ENCODE assay signal across 22 cellular contexts in genomic region chr16:1306344-1306743, GRCh38. TPM values are rescaled to one million over a fixed set of nuclear protein-coding genes. Genes with fewer than 3 reads are reported as not detected.
DNase-seq lines count a peak whose midpoint lies in the region; ATAC-seq and TF ChIP-seq lines count a peak whose summit lies in the region.
"Had no signal": no experiment of that assay in that cellular context is flagged by ENCODE, and none has a peak within 500 bp of the region (broad histone marks: within the 10 kb centered on the region; RNA-seq: fewer than 3 reads in every experiment).

No MANE protein-coding gene starts in this region.

- TF ChIP-seq POLR2A in lower leg skin (IDR thresholded peaks at IDR 0.05) (no peak), uterus (IDR thresholded peaks at IDR 0.05) (no peak)

- no peaks in the 10 kb centered on the region for H3K27me3 Mint-ChIP-seq in Calu3 (ENCODE audit: unreplicated experiment)
- no peaks in the 10 kb centered on the region for H3K27me3 Mint-ChIP-seq in activated CD8-positive, alpha-beta T cell treated with anti-CD3 and anti-CD28 coated beads, Interleukin-2, amount 10 ng/mL, durations not matched to agents 7 days and 5 days (ENCODE audit: low read depth)
- peaks cover 18% of the 10 kb centered on the region for H3K27me3 Mint-ChIP-seq in nephron (ENCODE audit: low read depth)

- H3K36me3 Mint-ChIP-seq in Calu3 (ENCODE audit: insufficient read depth, unreplicated experiment) (peaks cover 63% of the 10 kb centered on the region), nephron (ENCODE audit: low read depth) (no peaks in the 10 kb centered on the region)
- H3K36me3 Mint-ChIP-seq in activated CD8-positive, alpha-beta T cell treated with anti-CD3 and anti-CD28 coated beads, Interleukin-2, amount 10 ng/mL, durations not matched to agents 7 days and 5 days (ENCODE audit: low read depth): peaks cover 14% of the 10 kb centered on the region

- H3K4me2 ChIP-seq in BLaER1 treated with 17β-estradiol and CSF1 and Interleukin-3, amounts not matched to agents 10 nM and 100 nM: peak overlapping the region in 10 of 11 experiments; percentile 70 to 96 (median 85); a peak in 21 of 22 replicates
- H3K4me2 ChIP-seq: PC-9 had no signal

- POLR2A ChIA-PET in activated CD8-positive, alpha-beta T cell treated with anti-CD3 and anti-CD28 coated beads, Interleukin-2, amount 10 ng/mL, durations not matched to agents 7 days and 5 days (lab: Charles Lee): interaction anchor here (0.6 kb wide), 1 partner anchor 114 kb away, joined by 4 read pairs; the partner anchor contains the start of gene UQCC4

- WGBS in lower leg skin, 2 donors: 63 to 65% methylated on average over 4 of the region's 4 CpGs

- intact Hi-C loops in Calu3 (cut with micrococcal nuclease; ENCODE audit: unreplicated experiment): no loop called here
- intact Hi-C loops in lower leg skin (cut with DNase I; ENCODE audit: low total_unique reads): no loop called here
- intact Hi-C loops in uterus (cut with DNase I; ENCODE audit: low total_unique reads): no loop called here

- no peak overlapping the region for H3K4me3 Mint-ChIP-seq in Calu3 (ENCODE audit: low read depth, unreplicated experiment)
- peak overlapping the region; percentile 25 for H3K4me3 Mint-ChIP-seq in activated CD8-positive, alpha-beta T cell treated with anti-CD3 and anti-CD28 coated beads, Interleukin-2, amount 10 ng/mL, durations not matched to agents 7 days and 5 days
- peak overlapping the region; percentile 56 to 77 (median 73) for H3K4me3 Mint-ChIP-seq in nephron

- DNase-seq in Calu3 (no peak), lower leg skin (ENCODE audit: low spot score in 2 of 2) (no peak), uterus (no peak)
- no peak for DNase-seq in activated CD8-positive, alpha-beta T cell treated with anti-CD3 and anti-CD28 coated beads, Interleukin-2, amount 10 ng/mL, durations not matched to agents 7 days and 5 days
- DNase-seq: activated CD4-positive, alpha-beta T cell treated with anti-CD3 and anti-CD28 coated beads for 1 hour; caudate nucleus; effector CD4-positive, alpha-beta T cell; left lung; NCI-H1417 treated with DMSO at 0.1 percent for 48 hours; NCI-H82; ovary; PC-9; right lobe of liver; SJCRH30; stomach; T1000 had no signal

- peaks cover 34% of the 10 kb centered on the region for H3K4me1 Mint-ChIP-seq in Calu3 (ENCODE audit: low read depth, unreplicated experiment)
- peaks cover 51% of the 10 kb centered on the region for H3K4me1 Mint-ChIP-seq in activated CD8-positive, alpha-beta T cell treated with anti-CD3 and anti-CD28 coated beads, Interleukin-2, amount 10 ng/mL, durations not matched to agents 7 days and 5 days (ENCODE audit: low read depth)
- H3K4me1 Mint-ChIP-seq in nephron: peaks cover 14% of the 10 kb centered on the region

- TF ChIP-seq CTCF in Calu3 (IDR thresholded peaks at IDR 0.05; ENCODE audit: unreplicated experiment) (no peak), nephron (IDR thresholded peaks at IDR 0.05; ENCODE audit: unreplicated experiment in 3 of 3) (no peak), lower leg skin (IDR thresholded peaks at IDR 0.05) (no peak), uterus (IDR thresholded peaks at IDR 0.05) (no peak)

- peaks cover 0 to 11% (median 6%) of the 10 kb centered on the region in 11 experiments; a peak in 15 of 22 replicates for H3K36me3 ChIP-seq in BLaER1 treated with 17β-estradiol and CSF1 and Interleukin-3, amounts not matched to agents 10 nM and 100 nM
- H3K36me3 ChIP-seq in uterus: no peaks in the 10 kb centered on the region
- H3K36me3 ChIP-seq: esophagus muscularis mucosa, left lung, ovary, right lobe of liver, SJCRH30, stomach had no signal

- BruUV-seq in Calu3 (replicated peaks; lab: Mats Ljungman, UMichigan): no TSS peak

- no peaks in the 10 kb centered on the region for H3K9me3 Mint-ChIP-seq in Calu3 (ENCODE audit: low read depth, unreplicated experiment)
- H3K9me3 Mint-ChIP-seq in activated CD8-positive, alpha-beta T cell treated with anti-CD3 and anti-CD28 coated beads, Interleukin-2, amount 10 ng/mL, durations not matched to agents 7 days and 5 days (ENCODE audit: insufficient read depth): no peaks in the 10 kb centered on the region
- no peaks in the 10 kb centered on the region for H3K9me3 Mint-ChIP-seq in nephron

- peak overlapping the region in 9 of 11 experiments; percentile 79 to 89 (median 84); a peak in 18 of 22 replicates for H3K27ac ChIP-seq in BLaER1 treated with 17β-estradiol and CSF1 and Interleukin-3, amounts not matched to agents 10 nM and 100 nM
- no peak overlapping the region for H3K27ac ChIP-seq in uterus
- H3K27ac ChIP-seq: esophagus muscularis mucosa, left lung, ovary, right lobe of liver, SJCRH30, stomach had no signal

- no peak overlapping the region for H3K4me3 ChIP-seq in BLaER1 treated with 17β-estradiol and CSF1 and Interleukin-3, amounts not matched to agents 10 nM and 100 nM
- H3K4me3 ChIP-seq in lower leg skin (ENCODE audit: low read depth, poor library complexity, severe bottlenecking) (no peak overlapping the region), uterus (no peak overlapping the region)
- H3K4me3 ChIP-seq: esophagus muscularis mucosa, left lung, mucosa of descending colon, ovary, PC-9, right lobe of liver, SJCRH30, stomach had no signal

- ATAC-seq in activated CD8-positive, alpha-beta T cell treated with anti-CD3 and anti-CD28 coated beads, Interleukin-2, amount 10 ng/mL, durations not matched to agents 7 days and 5 days: no peak
- no peak for ATAC-seq in HG02973 (IDR thresholded peaks at IDR 0.05; ENCODE audit: unreplicated experiment)
- ATAC-seq: left lung, mucosa of descending colon, right lobe of liver had no signal

- peak overlapping the region in 10 of 11 experiments; percentile 48 to 77 (median 71); a peak in 14 of 22 replicates for H3K9ac ChIP-seq in BLaER1 treated with 17β-estradiol and CSF1 and Interleukin-3, amounts not matched to agents 10 nM and 100 nM

- no peaks in the 10 kb centered on the region for H3K27me3 ChIP-seq in BLaER1 treated with 17β-estradiol and CSF1 and Interleukin-3, amounts not matched to agents 10 nM and 100 nM
- peaks cover 0 to under 1% of the 10 kb centered on the region in 2 donors for H3K27me3 ChIP-seq in uterus
- H3K27me3 ChIP-seq: ovary, right lobe of liver had no signal

- H3K4me1 ChIP-seq in BLaER1 treated with 17β-estradiol and CSF1 and Interleukin-3, amounts not matched to agents 10 nM and 100 nM: peaks cover 35 to 64% (median 62%) of the 10 kb centered on the region in 10 experiments
- peaks cover 0 to 12% of the 10 kb centered on the region in 2 donors for H3K4me1 ChIP-seq in uterus

- H3K27ac Mint-ChIP-seq in Calu3 (ENCODE audit: unreplicated experiment) (peak overlapping the region; percentile 81), nephron (peak overlapping the region in 2 of 3 experiments; percentile 69 to 79)
- peak overlapping the region; percentile 86 for H3K27ac Mint-ChIP-seq in activated CD8-positive, alpha-beta T cell treated with anti-CD3 and anti-CD28 coated beads, Interleukin-2, amount 10 ng/mL, durations not matched to agents 7 days and 5 days

- CTCF ChIA-PET in Calu3 (lab: Charles Lee): no interaction called here
- CTCF ChIA-PET in activated CD8-positive, alpha-beta T cell treated with anti-CD3 and anti-CD28 coated beads, Interleukin-2, amount 10 ng/mL, durations not matched to agents 7 days and 5 days (lab: Charles Lee): no interaction called here

- peaks cover 15 to 18% (median 17%) of the 10 kb centered on the region in 11 experiments for H4K20me1 ChIP-seq in BLaER1 treated with 17β-estradiol and CSF1 and Interleukin-3, amounts not matched to agents 10 nM and 100 nM

- no peaks in the 10 kb centered on the region for H3K9me3 ChIP-seq in BLaER1 treated with 17β-estradiol and CSF1 and Interleukin-3, amounts not matched to agents 10 nM and 100 nM (replicated peaks in 1 of 11)
- no peaks in the 10 kb centered on the region for H3K9me3 ChIP-seq in uterus
- H3K9me3 ChIP-seq: esophagus muscularis mucosa, left lung, mucosa of descending colon, ovary, right lobe of liver, SJCRH30, stomach had no signal

RNA-seq across cellular contexts. Expression of gene UBE2I, which starts 3.1 kb away (rescaled TPM):
- 261 and 271 TPM in 2 replicates for total RNA-seq in Calu3 (2022)
- 100 to 1,000 TPM; 207 to 237 TPM for total RNA-seq in activated CD8-positive, alpha-beta T cell treated with anti-CD3 and anti-CD28 coated beads, Interleukin-2, amount 10 ng/mL, durations not matched to agents 7 days and 5 days
- 100 to 1,000 TPM in 1 of 4 donors, 10 to 100 TPM in 3; 42.1 to 138 (median 47.4) TPM for total RNA-seq in lower leg skin
- 100 to 1,000 TPM in 1 of 4 donors, 10 to 100 TPM in 3; 25.9 to 133 (median 63.0) TPM for total RNA-seq in uterus

RNA-seq across cellular contexts. Expression of gene BAIAP3, which starts 27.1 kb away (rescaled TPM):
- total RNA-seq in Calu3 (2022) (2.4 and 7.0 TPM in 2 replicates), lower leg skin (1 to 10 TPM; 1.5 to 5.4 (median 2.4) TPM), uterus (1 to 10 TPM in 3 of 4 donors, under 1 TPM in 1; 0.59 to 5.5 (median 3.5) TPM)
- total RNA-seq in activated CD8-positive, alpha-beta T cell treated with anti-CD3 and anti-CD28 coated beads, Interleukin-2, amount 10 ng/mL, durations not matched to agents 7 days and 5 days: under 1 TPM; 0.24 to 0.63 TPM

RNA-seq across cellular contexts. Expression of gene TSR3, which starts 45.3 kb away (rescaled TPM):
- total RNA-seq in Calu3 (2022): 59.4 and 72.4 TPM in 2 replicates
- 10 to 100 TPM; 48.5 to 50.7 TPM for total RNA-seq in activated CD8-positive, alpha-beta T cell treated with anti-CD3 and anti-CD28 coated beads, Interleukin-2, amount 10 ng/mL, durations not matched to agents 7 days and 5 days
- 100 to 1,000 TPM in 1 of 4 donors, 10 to 100 TPM in 3; 76.8 to 106 (median 90.5) TPM for total RNA-seq in lower leg skin
- total RNA-seq in uterus: 100 to 1,000 TPM in 1 of 4 donors, 10 to 100 TPM in 3; 15.9 to 101 (median 30.8) TPM

RNA-seq across cellular contexts. Expression of gene GNPTG, which starts 45.4 kb away (rescaled TPM):
- total RNA-seq in Calu3 (2022): 63.9 and 80.2 TPM in 2 replicates
- 10 to 100 TPM; 24.2 to 25.1 TPM for total RNA-seq in activated CD8-positive, alpha-beta T cell treated with anti-CD3 and anti-CD28 coated beads, Interleukin-2, amount 10 ng/mL, durations not matched to agents 7 days and 5 days
- 10 to 100 TPM; 46.5 to 65.7 (median 60.0) TPM for total RNA-seq in lower leg skin
- 10 to 100 TPM; 28.4 to 95.9 (median 48.6) TPM for total RNA-seq in uterus

RNA-seq across cellular contexts. Expression of gene TPSD1, which starts 50.5 kb away (rescaled TPM):
- not detected in 2 replicates for total RNA-seq in Calu3 (2022)
- not detected for total RNA-seq in activated CD8-positive, alpha-beta T cell treated with anti-CD3 and anti-CD28 coated beads, Interleukin-2, amount 10 ng/mL, durations not matched to agents 7 days and 5 days
- 1 to 10 TPM in 3 of 4 donors, under 1 TPM in 1; 0.93 to 7.1 (median 2.4) TPM for total RNA-seq in lower leg skin
- 1 to 10 TPM in 1 of 4 donors, under 1 TPM in 1, not detected in 2; 0.52 to 2.8 TPM for total RNA-seq in uterus
- total RNA-seq: M059J, PC-9, right lobe of liver, SJCRH30 had no signal

Comparison
In these comparisons a context has a peak if more than half of its experiments do, and no peak if none do; other contexts are left out.
1. H3K27ac ChIP-seq: peak in BLaER1 treated with 17β-estradiol and CSF1 and Interleukin-3, amounts not matched to agents 10 nM and 100 nM (9 of 11); none in uterus (0 of 2).
2. Peak in every context shown above with its lines, with median percentiles within 50 percentile points of each other: H3K27ac Mint-ChIP-seq.